ENCODE assay signal across 8 cellular contexts in the genomic region with DNA sequence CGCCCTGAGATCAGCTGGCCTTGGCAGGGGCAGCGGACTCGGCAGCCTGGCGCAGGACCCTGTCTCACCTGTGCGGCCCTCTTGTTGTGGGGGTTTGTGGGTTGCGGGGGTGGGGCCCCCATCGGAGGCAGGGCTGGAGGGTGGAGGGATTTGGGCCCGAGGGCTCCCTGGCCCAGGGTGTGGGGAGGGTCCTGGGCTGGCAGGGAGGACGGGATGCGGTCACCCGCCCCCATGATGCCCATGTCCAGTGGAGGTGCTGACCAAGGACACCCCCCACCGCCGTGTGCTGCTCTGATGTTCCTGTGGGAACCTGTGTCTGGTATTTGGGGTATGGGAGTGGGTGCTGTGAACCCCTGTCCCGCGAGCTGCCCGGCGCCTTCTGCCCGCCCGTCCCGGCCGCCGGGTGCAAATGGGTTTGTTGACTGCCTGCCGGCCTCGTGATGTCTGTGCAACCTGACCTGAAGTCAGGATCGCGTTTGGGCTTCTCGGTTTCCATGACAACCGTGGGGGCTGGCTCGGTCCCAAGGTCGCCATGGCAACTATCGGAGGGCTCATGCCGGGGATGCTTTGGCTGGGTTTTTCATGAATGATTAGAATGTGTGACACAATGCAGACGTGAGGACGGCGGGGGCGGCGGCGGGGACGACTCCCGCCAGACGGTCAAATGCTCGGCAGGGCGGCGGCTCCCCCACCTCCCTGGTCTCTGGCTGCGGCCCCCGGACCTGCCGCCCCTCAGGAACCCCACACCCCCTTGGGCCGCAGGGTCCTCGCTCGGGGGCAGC. TPM values are rescaled to one million over a fixed set of nuclear protein-coding genes. Genes with fewer than 3 reads are reported as not detected.
DNase-seq lines count a peak whose midpoint lies in the region; ATAC-seq and TF ChIP-seq lines count a peak whose summit lies in the region.

No MANE protein-coding gene starts in this region.

- intact Hi-C loops in Panc1 (cut with micrococcal nuclease; ENCODE audit: unreplicated experiment), result loop anchor here (2.0 kb wide), 1 partner anchor 33 kb away; a partner anchor contains a TSS

- H3K4me3 Mint-ChIP-seq in endothelial cell (ENCODE audit: unreplicated experiment), result peak overlapping the region; percentile 71

- H3K4me3 ChIP-seq in Panc1 (ENCODE audit: low read depth in 2 of 2, low read length in 2 of 2) (peak overlapping the region; percentile 52 to 70), upper lobe of left lung (peak overlapping the region; percentile 18 to 57 (median 42))

- H3K9me3 ChIP-seq in Panc1 (ENCODE audit: control insufficient read depth, insufficient read depth, low read depth, low read length), result no peaks in the 10 kb centered on the region
- no peaks in the 10 kb centered on the region for H3K9me3 ChIP-seq in upper lobe of left lung

- 49 to 51% methylated on average over 18 to 26 of the region's 50 CpGs for WGBS in upper lobe of left lung, 2 donors

- H3K27ac ChIP-seq in Panc1 (ENCODE audit: low read length), result peak overlapping the region; percentile 88
- peak overlapping the region; percentile 95 to 98 (median 96) for H3K27ac ChIP-seq in upper lobe of left lung

- H3K27me3 ChIP-seq in Panc1 (ENCODE audit: control insufficient read depth, insufficient read depth, low read length) (no peaks in the 10 kb centered on the region), upper lobe of left lung (no peaks in the 10 kb centered on the region)

- peak overlapping the region; percentile 89 for H3K27ac Mint-ChIP-seq in endothelial cell (ENCODE audit: unreplicated experiment)

- no peaks in the 10 kb centered on the region for H3K9me3 Mint-ChIP-seq in endothelial cell (ENCODE audit: unreplicated experiment)

- H3K27me3 Mint-ChIP-seq in endothelial cell (ENCODE audit: unreplicated experiment), result peaks cover 5% of the 10 kb centered on the region

- DNase-seq in ELR (ENCODE audit: low read depth), result peak; percentile 97
- DNase-seq in Panc1 (ENCODE audit: low read depth, low spot score), result no peak
- peak; percentile 49 for DNase-seq in endothelial cell (ENCODE audit: low spot score)
- peak; percentile 45 for DNase-seq in midbrain (lab: John Stamatoyannopoulos, UW)
- DNase-seq in upper lobe of left lung, result peak; percentile 61 to 95

- peak in 1 of 4 donors; percentile 65 for TF ChIP-seq POLR2A in upper lobe of left lung (IDR thresholded peaks at IDR 0.05)

- H3K4me1 ChIP-seq in Panc1 (ENCODE audit: control insufficient read depth, insufficient read depth, low read length), result peaks cover 75% of the 10 kb centered on the region
- H3K4me1 ChIP-seq in upper lobe of left lung, result peaks cover 48 to 60% (median 50%) of the 10 kb centered on the region in 4 donors

- peak in 2 of 4 donors; percentile 19 to 37 for TF ChIP-seq EP300 in upper lobe of left lung (IDR thresholded peaks at IDR 0.05)

- H3K36me3 ChIP-seq in Panc1 (ENCODE audit: control insufficient read depth, insufficient read depth, low read length), result peaks cover 3% of the 10 kb centered on the region; the same call in 1 of the 2 replicates
- peaks cover 21 to 60% (median 47%) of the 10 kb centered on the region in 4 donors for H3K36me3 ChIP-seq in upper lobe of left lung

- in situ Hi-C loops in Panc1 (cut with HindIII; ENCODE audit: low pct_unique_long_range_greater_than_20kb, low sequenced_read_pairs), result no loop called here

- CTCF ChIA-PET in Panc1 (lab: Charles Lee), result interaction anchor here (1.1 kb wide), 1 partner anchor 31 kb away, joined by 3 read pairs; no protein-coding TSS in a partner anchor

- TF ChIP-seq CTCF in Panc1 (IDR thresholded peaks at IDR 0.05), result no peak
- no peak for TF ChIP-seq CTCF in endothelial cell (IDR thresholded peaks at IDR 0.05; ENCODE audit: unreplicated experiment)
- no peak for TF ChIP-seq CTCF in upper lobe of left lung (IDR thresholded peaks at IDR 0.05)

- POLR2A ChIA-PET in Panc1 (lab: Charles Lee), result interaction anchor here (0.5 to 1.1 kb wide), 3 partner anchors 10 to 72 kb away, joined by 3 to 5 read pairs (median 4); no protein-coding TSS in a partner anchor

- BruUV-seq in Panc1 (replicated peaks; lab: Mats Ljungman, UMichigan), result TSS peak; percentile 58

- H3K36me3 Mint-ChIP-seq in endothelial cell (ENCODE audit: low read depth, unreplicated experiment), result no peaks in the 10 kb centered on the region

- peaks cover 2% of the 10 kb centered on the region for H3K4me1 Mint-ChIP-seq in endothelial cell (ENCODE audit: unreplicated experiment)

- peak; percentile 0; the same call in 1 of the 2 replicates for ATAC-seq in Panc1
- peak; percentile 41 to 72 for ATAC-seq in upper lobe of left lung (ENCODE audit: low FRiP score in 2 of 2)
- ATAC-seq in GM21515 (IDR thresholded peaks at IDR 0.05; ENCODE audit: unreplicated experiment), result no peak
- no peak for ATAC-seq in HG02852 (IDR thresholded peaks at IDR 0.05; ENCODE audit: unreplicated experiment)
- ATAC-seq in HG03469 (IDR thresholded peaks at IDR 0.05; ENCODE audit: unreplicated experiment), result no peak

RNA-seq across cellular contexts. Expression of a gene that starts 7.3 kb away (rescaled TPM):
- total RNA-seq in Panc1 (2021; ENCODE audit: unreplicated experiment) (125 TPM), endothelial cell (ENCODE audit: unreplicated experiment) (3.4 TPM), upper lobe of left lung (100 to 1,000 TPM in 1 of 6 donors, 10 to 100 TPM in 5; 48.0 to 117 (median 77.9) TPM)
- 120 TPM for polyA plus RNA-seq in Panc1 (2012; ENCODE audit: insufficient read length)

RNA-seq across cellular contexts. Expression of a gene that starts 18.2 kb away (rescaled TPM):
- total RNA-seq in Panc1 (2021; ENCODE audit: unreplicated experiment) (9.2 TPM), endothelial cell (ENCODE audit: unreplicated experiment) (0.21 TPM), upper lobe of left lung (10 to 100 TPM in 3 of 6 donors, 1 to 10 TPM in 3; 5.0 to 11.7 (median 10.4) TPM)
- 13.7 TPM for polyA plus RNA-seq in Panc1 (2012; ENCODE audit: insufficient read length)

RNA-seq across cellular contexts. Expression of a gene that starts 32.0 kb away (rescaled TPM):
- 59.4 TPM for total RNA-seq in Panc1 (2021; ENCODE audit: unreplicated experiment)
- 81.5 TPM for polyA plus RNA-seq in Panc1 (2012; ENCODE audit: insufficient read length)
- 20.3 TPM for total RNA-seq in endothelial cell (ENCODE audit: unreplicated experiment)
- 10 to 100 TPM; 19.0 to 53.1 (median 21.6) TPM for total RNA-seq in upper lobe of left lung

RNA-seq across cellular contexts. Expression of a gene that starts 33.6 kb away (rescaled TPM):
- total RNA-seq in Panc1 (2021; ENCODE audit: unreplicated experiment) (173 TPM), endothelial cell (ENCODE audit: unreplicated experiment) (109 TPM), upper lobe of left lung (100 to 1,000 TPM in 2 of 6 donors, 10 to 100 TPM in 4; 38.6 to 215 (median 72.3) TPM)
- 196 TPM for polyA plus RNA-seq in Panc1 (2012; ENCODE audit: insufficient read length)

Comparison
In these comparisons a context has a peak if more than half of its experiments do, and no peak if none do; other contexts are left out.
1. ATAC-seq: peak in Panc1 (single experiment) and upper lobe of left lung (2 of 2); none in GM21515 (single experiment), HG02852 (single experiment) and HG03469 (single experiment).
2. RNA of a gene that starts 7.3 kb away (total RNA-seq): 125 TPM in Panc1 (single experiment) and 48.0 to 117 TPM in upper lobe of left lung; 3.4 TPM in endothelial cell (single experiment); every median in the first group is over 10 times any median in the second.